1 cellular context compared by ENCODE assay signal in the genomic region with DNA sequence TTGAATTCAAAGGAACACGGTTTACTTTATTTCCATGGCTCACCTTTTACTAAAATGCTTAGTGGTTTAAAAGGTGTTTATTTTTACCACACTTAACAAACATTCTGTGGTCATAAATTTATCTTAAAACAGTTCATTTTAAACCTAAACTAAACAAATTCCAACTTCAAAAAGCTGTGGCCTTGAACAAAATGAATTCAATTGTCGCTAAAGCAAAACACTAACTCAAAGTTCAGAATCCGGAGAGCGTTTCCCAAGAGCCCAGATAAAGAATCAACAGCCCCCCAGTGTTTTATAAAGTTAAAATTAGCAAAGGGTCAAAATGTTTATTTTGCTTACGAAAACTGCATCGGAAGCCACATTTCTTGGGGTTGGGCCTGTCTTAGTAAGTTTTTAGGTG.
TF ChIP-seq lines count a peak whose summit lies in the region.

No MANE protein-coding gene starts in this region.

TF ChIP-seq in GM23338, 12 proteins besides CTCF, POLR2A, EP300 and RAD21 (continued from another document):
- TF ChIP-seq REST (IDR thresholded peaks at IDR 0.05; ENCODE audit: unreplicated experiment) (no peak), POLR2AphosphoS5 (IDR thresholded peaks at IDR 0.05; ENCODE audit: low read depth) (no peak)
